Comparison of ENCODE assay signal across 15 cellular contexts in the genomic region with DNA sequence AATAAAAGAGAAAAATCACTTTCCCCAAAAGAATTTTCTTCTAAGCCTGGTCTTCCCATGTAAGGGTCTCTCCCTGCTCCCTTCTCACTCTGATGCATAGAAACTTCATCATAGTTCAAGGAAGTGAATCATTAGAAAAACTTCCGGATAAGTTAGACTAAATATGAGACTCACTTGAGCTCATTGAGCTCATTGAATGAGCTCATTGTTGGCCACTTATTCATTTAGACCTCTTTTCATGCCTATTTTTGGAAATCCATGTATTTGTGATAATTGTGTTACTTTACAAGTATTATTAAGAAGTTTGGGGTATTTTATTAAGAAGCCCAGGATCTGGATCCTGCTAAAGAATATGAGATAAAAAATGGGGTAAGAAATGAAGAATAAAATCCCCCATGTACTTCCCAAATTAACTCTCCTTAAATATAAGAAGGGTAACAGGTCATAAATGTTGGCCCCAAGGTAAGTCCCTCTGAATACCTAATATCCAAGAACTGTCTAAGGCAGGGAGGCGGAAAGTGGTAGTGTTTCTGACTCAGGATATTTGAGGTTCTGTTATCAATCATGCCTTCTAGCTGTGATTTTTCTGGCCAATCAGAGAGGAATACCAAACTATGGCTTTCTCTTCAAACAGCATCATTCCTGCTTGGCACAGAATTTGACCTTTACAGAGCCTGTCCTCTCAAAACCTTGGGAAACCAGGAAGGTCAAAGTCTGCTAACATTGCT.
DNase-seq lines count a peak whose midpoint lies in the region; ATAC-seq and TF ChIP-seq lines count a peak whose summit lies in the region.
"Had no signal": no experiment of that assay in that cellular context is flagged by ENCODE, and none has a peak within 500 bp of the region (broad histone marks: within the 10 kb centered on the region; RNA-seq: fewer than 3 reads in every experiment).

No MANE protein-coding gene starts in this region.

- no peaks in the 10 kb centered on the region for H3K36me3 ChIP-seq in left lung
- H3K36me3 ChIP-seq in WERI-Rb-1 = no peaks in the 10 kb centered on the region
- H3K36me3 ChIP-seq: BE2C, neutrophil had no signal

- H3K27me3 Mint-ChIP-seq in activated naive CD4-positive, alpha-beta T cell treated with anti-CD3 and anti-CD28 coated beads, Interleukin-2, amount 10 ng/mL, durations not matched to agents 7 days and 5 days = no peaks in the 10 kb centered on the region
- H3K27me3 Mint-ChIP-seq: brain, IgD-negative memory B cell had no signal

- no peaks in the 10 kb centered on the region for H3K4me1 ChIP-seq in left lung
- H3K4me1 ChIP-seq: BE2C had no signal

- H3K27ac ChIP-seq in left lung (no peak overlapping the region), WERI-Rb-1 (no peak overlapping the region)
- H3K27ac ChIP-seq: neutrophil had no signal

- no peak overlapping the region for H3K4me3 Mint-ChIP-seq in activated naive CD4-positive, alpha-beta T cell treated with anti-CD3 and anti-CD28 coated beads, Interleukin-2, amount 10 ng/mL, durations not matched to agents 7 days and 5 days
- H3K4me3 Mint-ChIP-seq: brain, IgD-negative memory B cell had no signal

- CTCF ChIA-PET in activated naive CD4-positive, alpha-beta T cell treated with anti-CD3 and anti-CD28 coated beads, Interleukin-2, amount 10 ng/mL, durations not matched to agents 7 days and 5 days (lab: Charles Lee) = no interaction called here

- no peaks in the 10 kb centered on the region for H3K9me3 Mint-ChIP-seq in activated naive CD4-positive, alpha-beta T cell treated with anti-CD3 and anti-CD28 coated beads, Interleukin-2, amount 10 ng/mL, durations not matched to agents 7 days and 5 days
- H3K9me3 Mint-ChIP-seq: brain, IgD-negative memory B cell had no signal

- no peak overlapping the region for H3K4me3 ChIP-seq in cardiac fibroblast (replicated peaks in 1 of 2; ENCODE audit: low read depth in 2 of 2, low read length in 2 of 2)
- no peak overlapping the region for H3K4me3 ChIP-seq in left lung
- H3K4me3 ChIP-seq in WERI-Rb-1 (ENCODE audit: low read depth, low read length) = no peak overlapping the region

- no peak overlapping the region for H3K27ac Mint-ChIP-seq in activated naive CD4-positive, alpha-beta T cell treated with anti-CD3 and anti-CD28 coated beads, Interleukin-2, amount 10 ng/mL, durations not matched to agents 7 days and 5 days
- H3K27ac Mint-ChIP-seq: IgD-negative memory B cell had no signal

- H3K9me3 ChIP-seq in left lung = no peaks in the 10 kb centered on the region
- no peaks in the 10 kb centered on the region for H3K9me3 ChIP-seq in WERI-Rb-1 (ENCODE audit: severe bottlenecking)
- H3K9me3 ChIP-seq: BE2C, neutrophil had no signal

- no peaks in the 10 kb centered on the region for H3K36me3 Mint-ChIP-seq in activated naive CD4-positive, alpha-beta T cell treated with anti-CD3 and anti-CD28 coated beads, Interleukin-2, amount 10 ng/mL, durations not matched to agents 7 days and 5 days
- H3K36me3 Mint-ChIP-seq: IgD-negative memory B cell had no signal

- DNase-seq in AG08396 (ENCODE audit: low spot score) (peak; percentile 57), NCI-H460 (ENCODE audit: extremely low read depth, low read depth) (peak; percentile 44), cardiac fibroblast (ENCODE audit: low read depth in 2 of 2) (peak; percentile 75 to 95), left lung (no peak), WERI-Rb-1 (no peak)
- no peak for DNase-seq in activated naive CD4-positive, alpha-beta T cell treated with anti-CD3 and anti-CD28 coated beads, Interleukin-2, amount 10 ng/mL, durations not matched to agents 7 days and 5 days
- DNase-seq: BE2C; NCI-H2081; stimulated activated naive CD4-positive, alpha-beta T cell treated with Interleukin-2 at 50 U/mL for 16 hours had no signal

- H3K4me1 Mint-ChIP-seq in activated naive CD4-positive, alpha-beta T cell treated with anti-CD3 and anti-CD28 coated beads, Interleukin-2, amount 10 ng/mL, durations not matched to agents 7 days and 5 days = no peaks in the 10 kb centered on the region
- H3K4me1 Mint-ChIP-seq: IgD-negative memory B cell had no signal

- H3K27me3 ChIP-seq in left lung (no peaks in the 10 kb centered on the region), WERI-Rb-1 (ENCODE audit: insufficient read depth, low read depth, severe bottlenecking) (no peaks in the 10 kb centered on the region)
- H3K27me3 ChIP-seq: BE2C had no signal

- intact Hi-C loops in left lung (cut with DNase I) = no loop called here

- ATAC-seq in left lung (peak; percentile 75), HG03469 (IDR thresholded peaks at IDR 0.05; ENCODE audit: unreplicated experiment) (no peak), GM18907 (IDR thresholded peaks at IDR 0.05; ENCODE audit: unreplicated experiment) (no peak)
- ATAC-seq: esophagus mucosa had no signal

- TF ChIP-seq CTCF in cardiac fibroblast (IDR thresholded peaks at IDR 0.05; ENCODE audit: low read depth, low read length) (no peak), left lung (IDR thresholded peaks at IDR 0.05) (no peak), WERI-Rb-1 (IDR thresholded peaks at IDR 0.05; ENCODE audit: low read depth, low read length) (no peak)

Comparison
In these comparisons a context has a peak if more than half of its experiments do, and no peak if none do; other contexts are left out.
1. DNase-seq: peak in AG08396 (single experiment), NCI-H460 (single experiment) and cardiac fibroblast (2 of 2); none in left lung (0 of 2), WERI-Rb-1 (single experiment) and activated naive CD4-positive, alpha-beta T cell treated with anti-CD3 and anti-CD28 coated beads, Interleukin-2, amount 10 ng/mL, durations not matched to agents 7 days and 5 days (single experiment).